In the genomic region with DNA sequence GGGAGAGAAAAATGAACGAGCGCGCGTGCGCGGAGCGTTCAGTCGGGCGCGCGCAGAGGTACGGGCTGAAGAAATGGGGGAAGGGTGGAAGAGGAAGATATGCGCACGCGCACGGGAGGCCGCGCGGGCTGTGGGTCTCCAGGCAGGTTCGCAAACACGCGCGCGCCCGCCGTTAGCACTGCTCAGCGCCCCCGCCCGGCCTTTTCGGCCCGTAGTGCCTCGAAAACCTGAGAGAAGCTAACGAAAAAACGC, we compare ENCODE assay signal across 7 cellular contexts. TPM values are rescaled to one million over a fixed set of nuclear protein-coding genes. Genes with fewer than 3 reads are reported as not detected.
A peak's percentile ranks its signal among the peaks of the same experiment; 100 is the strongest.
DNase-seq lines count a peak whose midpoint lies in the region; ATAC-seq and TF ChIP-seq lines count a peak whose summit lies in the region.

No MANE protein-coding gene starts in this region.

- TF ChIP-seq CTCF in activated B cell treated with CpG ODN at 0.5 μM for 24 hours (IDR thresholded peaks at IDR 0.05), result no peak
- no peak for TF ChIP-seq CTCF in cardiac fibroblast (IDR thresholded peaks at IDR 0.05; ENCODE audit: low read depth, low read length)
- peak in 5 of 11 experiments; percentile 0 to 71 (median 23) for TF ChIP-seq CTCF in spleen (IDR thresholded peaks at IDR 0.05 in 8 of 11, conservative IDR thresholded peaks at IDR 0.05 in 3 of 11)

- no peaks in the 10 kb centered on the region for H3K36me3 ChIP-seq in spleen

- CTCF ChIA-PET in activated B cell treated with CpG ODN at 0.5 μM for 24 hours (lab: Charles Lee), result interaction anchor here (1.5 to 2.5 kb wide), 3 partner anchors 28 to 791 kb away, joined by 5 to 18 read pairs (median 6); a partner anchor contains a TSS

- H3K36me3 Mint-ChIP-seq in activated B cell treated with CpG ODN at 0.5 μM for 24 hours (ENCODE audit: low read depth), result peaks cover 38% of the 10 kb centered on the region

- ATAC-seq in GM18858 (IDR thresholded peaks at IDR 0.05; ENCODE audit: unreplicated experiment) (peak; percentile 31), HG03108 (IDR thresholded peaks at IDR 0.05; ENCODE audit: unreplicated experiment) (peak; percentile 38), activated B cell treated with CpG ODN at 0.5 μM for 24 hours (ENCODE audit: low read depth) (peak; percentile 51)

- no peaks in the 10 kb centered on the region for H3K9me3 Mint-ChIP-seq in activated B cell treated with CpG ODN at 0.5 μM for 24 hours

- peak overlapping the region; percentile 100 for H3K27ac Mint-ChIP-seq in activated B cell treated with CpG ODN at 0.5 μM for 24 hours

- H3K4me1 Mint-ChIP-seq in activated B cell treated with CpG ODN at 0.5 μM for 24 hours, result peaks cover 55% of the 10 kb centered on the region

- H3K4me3 Mint-ChIP-seq in activated B cell treated with CpG ODN at 0.5 μM for 24 hours, result peak overlapping the region; percentile 100

- no peaks in the 10 kb centered on the region for H3K27me3 Mint-ChIP-seq in activated B cell treated with CpG ODN at 0.5 μM for 24 hours

- DNase-seq in NCI-H2196 treated with DMSO at 0.1 percent for 48 hours (lab: John Stamatoyannopoulos, UW; ENCODE audit: unreplicated experiment) (peak; percentile 91), activated B cell treated with CpG ODN at 0.5 μM for 24 hours (peak; percentile 89), cardiac fibroblast (ENCODE audit: low read depth in 2 of 2) (peak; percentile 92 to 93), iris pigment epithelial cell (ENCODE audit: low read depth) (peak; percentile 85), spleen (peak; percentile 98)

- H3K4me1 ChIP-seq in spleen, result peaks cover 46 to 62% (median 56%) of the 10 kb centered on the region in 6 donors

- H3K27me3 ChIP-seq in spleen (replicated peaks in 1 of 7), result no peaks in the 10 kb centered on the region

- 0 to 1% (median 0%) methylated on average over 33 to 34 of the region's 34 CpGs for WGBS in spleen, 5 donors

- POLR2A ChIA-PET in activated B cell treated with CpG ODN at 0.5 μM for 24 hours (lab: Charles Lee), result interaction anchor here (0.5 to 4.0 kb wide), 24 partner anchors 10 to 1890 kb away, joined by 3 to 84 read pairs (median 6); a partner anchor contains a TSS

- H3K9me3 ChIP-seq in spleen, result no peaks in the 10 kb centered on the region

- no peak for TF ChIP-seq POLR2A in spleen (IDR thresholded peaks at IDR 0.05)

- H3K27ac ChIP-seq in spleen, result peak overlapping the region; percentile 97 to 100 (median 100)

- intact Hi-C loops in activated B cell treated with CpG ODN at 0.5 μM for 24 hours (cut with micrococcal nuclease), result loop anchor here (1.0 to 5.0 kb wide), 9 partner anchors 39 to 1235 kb away; a partner anchor contains a TSS
- intact Hi-C loops in spleen (cut with DNase I; ENCODE audit: low total_unique reads), result no loop called here

- H3K4me3 ChIP-seq in cardiac fibroblast (replicated peaks in 1 of 2; ENCODE audit: low read depth in 2 of 2, low read length in 2 of 2) (peak overlapping the region; percentile 82 to 99), spleen (peak overlapping the region; percentile 62 to 91 (median 85))

RNA-seq across cellular contexts. Expression of a gene that starts 0.4 kb away (rescaled TPM):
- total RNA-seq in activated B cell treated with CpG ODN at 0.5 μM for 24 hours (253 and 259 TPM in 2 replicates), spleen (100 to 1,000 TPM; 161 to 228 (median 171) TPM)
- polyA plus RNA-seq in spleen, result 10 to 100 TPM; 22.9 to 29.0 (median 25.3) TPM

RNA-seq across cellular contexts. Expression of a gene that starts 39.1 kb away (rescaled TPM):
- 2.5 and 3.5 TPM in 2 replicates for total RNA-seq in activated B cell treated with CpG ODN at 0.5 μM for 24 hours
- 1 to 10 TPM; 1.6 to 4.6 (median 2.6) TPM for total RNA-seq in spleen
- 1 to 10 TPM; 2.2 to 3.7 (median 2.4) TPM for polyA plus RNA-seq in spleen

Comparison
In these comparisons a context has a peak if more than half of its experiments do, and no peak if none do; other contexts are left out.
1. Peak in every context shown above with its lines: DNase-seq, ATAC-seq, H3K4me3 ChIP-seq and H3K27ac ChIP-seq.